9 cellular contexts compared by ENCODE assay signal in the genomic region with DNA sequence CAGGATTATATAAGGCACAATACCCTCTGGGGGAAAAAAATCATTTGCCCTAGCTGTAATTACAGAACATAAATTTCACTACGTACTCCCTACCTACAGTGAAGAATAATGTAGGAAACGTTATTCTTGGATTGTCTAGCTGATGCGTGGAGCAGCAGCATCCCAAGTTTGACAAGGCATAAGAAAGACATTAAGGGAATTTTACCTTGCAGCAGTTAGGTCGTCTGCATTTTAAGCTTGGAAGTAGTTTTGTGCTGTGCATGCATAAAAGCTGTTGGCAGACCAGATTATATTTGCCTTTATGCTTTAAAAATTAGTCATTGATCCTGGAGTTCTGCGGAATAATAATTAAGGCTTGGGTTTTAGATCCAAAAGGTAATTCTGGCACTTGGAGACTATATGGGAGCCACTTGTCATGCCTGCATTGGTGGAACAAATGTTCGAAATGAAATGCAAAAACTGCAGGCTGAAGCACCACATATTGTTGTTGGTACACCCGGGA. TPM values are rescaled to one million over a fixed set of nuclear protein-coding genes. Genes with fewer than 3 reads are reported as not detected.
A peak's percentile ranks its signal among the peaks of the same experiment; 100 is the strongest.
DNase-seq lines count a peak whose midpoint lies in the region; ATAC-seq lines count a peak whose summit lies in the region.
"Had no signal": no experiment of that assay in that cellular context is flagged by ENCODE, and none has a peak within 500 bp of the region (broad histone marks: within the 10 kb centered on the region; RNA-seq: fewer than 3 reads in every experiment).

No MANE protein-coding gene starts in this region.

- CTCF ChIA-PET in activated CD8-positive, alpha-beta T cell treated with anti-CD3 and anti-CD28 coated beads, Interleukin-2, amount 10 ng/mL, durations not matched to agents 7 days and 5 days (lab: Charles Lee), result interaction anchor here (0.8 to 2.1 kb wide), 6 partner anchors 13 to 171 kb away, joined by 3 to 9 read pairs (median 4); no protein-coding TSS in a partner anchor

- H3K9me3 ChIP-seq in iPS-15b (ENCODE audit: control insufficient read depth, insufficient read depth, low read length), result no peaks in the 10 kb centered on the region

- no peaks in the 10 kb centered on the region for H3K4me1 ChIP-seq in iPS-15b (ENCODE audit: control insufficient read depth, insufficient read depth, low read length)

- H3K9ac ChIP-seq in iPS-15b (ENCODE audit: low read depth, low read length), result peak overlapping the region; percentile 99

- peak; percentile 20 for DNase-seq in DMS53 (lab: John Stamatoyannopoulos, UW)
- DNase-seq in DMS53 treated with DMSO at 0.1 percent for 48 hours (lab: John Stamatoyannopoulos, UW; ENCODE audit: unreplicated experiment), result no peak
- DNase-seq in activated CD8-positive, alpha-beta T cell treated with anti-CD3 and anti-CD28 coated beads, Interleukin-2, amount 10 ng/mL, durations not matched to agents 7 days and 5 days, result no peak
- DNase-seq in stimulated activated naive CD8-positive, alpha-beta T cell treated with anti-CD3 and anti-CD28 coated beads, Interleukin-15, amount 100 ng/mL, for 72 hours, result no peak
- DNase-seq in NCI-H345 treated with DMSO at 0.1 percent for 48 hours (lab: John Stamatoyannopoulos, UW; ENCODE audit: unreplicated experiment), result no peak
- DNase-seq in hypothalamus (lab: John Stamatoyannopoulos, UW), result no peak
- DNase-seq: ACHN had no signal

- peak overlapping the region; percentile 91 for H3K4me3 Mint-ChIP-seq in activated CD8-positive, alpha-beta T cell treated with anti-CD3 and anti-CD28 coated beads, Interleukin-2, amount 10 ng/mL, durations not matched to agents 7 days and 5 days
- peak overlapping the region; percentile 97 to 100 for H3K4me3 Mint-ChIP-seq in stimulated activated naive CD8-positive, alpha-beta T cell treated with anti-CD3 and anti-CD28 coated beads, Interleukin-15, amount 100 ng/mL, for 72 hours

- no peaks in the 10 kb centered on the region for H3K9me3 Mint-ChIP-seq in activated CD8-positive, alpha-beta T cell treated with anti-CD3 and anti-CD28 coated beads, Interleukin-2, amount 10 ng/mL, durations not matched to agents 7 days and 5 days (ENCODE audit: insufficient read depth)
- no peaks in the 10 kb centered on the region for H3K9me3 Mint-ChIP-seq in stimulated activated naive CD8-positive, alpha-beta T cell treated with anti-CD3 and anti-CD28 coated beads, Interleukin-15, amount 100 ng/mL, for 72 hours

- POLR2A ChIA-PET in activated CD8-positive, alpha-beta T cell treated with anti-CD3 and anti-CD28 coated beads, Interleukin-2, amount 10 ng/mL, durations not matched to agents 7 days and 5 days (lab: Charles Lee), result interaction anchor here (0.6 to 5.2 kb wide), 7 partner anchors 13 to 849 kb away, joined by 3 to 123 read pairs (median 31); a partner anchor contains a TSS

- peaks cover 49% of the 10 kb centered on the region for H3K4me1 Mint-ChIP-seq in activated CD8-positive, alpha-beta T cell treated with anti-CD3 and anti-CD28 coated beads, Interleukin-2, amount 10 ng/mL, durations not matched to agents 7 days and 5 days (ENCODE audit: low read depth)
- H3K4me1 Mint-ChIP-seq in stimulated activated naive CD8-positive, alpha-beta T cell treated with anti-CD3 and anti-CD28 coated beads, Interleukin-15, amount 100 ng/mL, for 72 hours, result peaks cover 65% of the 10 kb centered on the region

- no peak for ATAC-seq in activated CD8-positive, alpha-beta T cell treated with anti-CD3 and anti-CD28 coated beads, Interleukin-2, amount 10 ng/mL, durations not matched to agents 7 days and 5 days
- ATAC-seq in stimulated activated naive CD8-positive, alpha-beta T cell treated with anti-CD3 and anti-CD28 coated beads, Interleukin-15, amount 100 ng/mL, for 72 hours, result no peak
- no peak for ATAC-seq in GM21447 (IDR thresholded peaks at IDR 0.05; ENCODE audit: unreplicated experiment)

- H3K27me3 Mint-ChIP-seq in activated CD8-positive, alpha-beta T cell treated with anti-CD3 and anti-CD28 coated beads, Interleukin-2, amount 10 ng/mL, durations not matched to agents 7 days and 5 days (ENCODE audit: low read depth), result no peaks in the 10 kb centered on the region
- H3K27me3 Mint-ChIP-seq in stimulated activated naive CD8-positive, alpha-beta T cell treated with anti-CD3 and anti-CD28 coated beads, Interleukin-15, amount 100 ng/mL, for 72 hours, result no peaks in the 10 kb centered on the region

- H3K36me3 Mint-ChIP-seq in activated CD8-positive, alpha-beta T cell treated with anti-CD3 and anti-CD28 coated beads, Interleukin-2, amount 10 ng/mL, durations not matched to agents 7 days and 5 days (ENCODE audit: low read depth), result peaks cover 73% of the 10 kb centered on the region

- H3K4me3 ChIP-seq in iPS-15b (ENCODE audit: low read depth, low read length), result peak overlapping the region; percentile 100

- no peaks in the 10 kb centered on the region for H3K27me3 ChIP-seq in iPS-15b (ENCODE audit: control insufficient read depth, insufficient read depth, low read length)

- H3K27ac Mint-ChIP-seq in activated CD8-positive, alpha-beta T cell treated with anti-CD3 and anti-CD28 coated beads, Interleukin-2, amount 10 ng/mL, durations not matched to agents 7 days and 5 days, result peak overlapping the region; percentile 97
- H3K27ac Mint-ChIP-seq in stimulated activated naive CD8-positive, alpha-beta T cell treated with anti-CD3 and anti-CD28 coated beads, Interleukin-15, amount 100 ng/mL, for 72 hours, result peak overlapping the region; percentile 100

- H3K36me3 ChIP-seq in iPS-15b (ENCODE audit: control insufficient read depth, insufficient read depth, low read length), result peaks cover 60% of the 10 kb centered on the region

RNA-seq across cellular contexts. Expression of a gene that starts 2.2 kb away (rescaled TPM):
- total RNA-seq in activated CD8-positive, alpha-beta T cell treated with anti-CD3 and anti-CD28 coated beads, Interleukin-2, amount 10 ng/mL, durations not matched to agents 7 days and 5 days, result 100 to 1,000 TPM; 365 to 383 TPM

RNA-seq across cellular contexts. Expression of a gene that starts 20.7 kb away (rescaled TPM):
- total RNA-seq in activated CD8-positive, alpha-beta T cell treated with anti-CD3 and anti-CD28 coated beads, Interleukin-2, amount 10 ng/mL, durations not matched to agents 7 days and 5 days, result 100 to 1,000 TPM in 1 of 2 experiments, 10 to 100 TPM in 1; 98.9 to 106 TPM

RNA-seq across cellular contexts. Expression of a gene that starts 56.9 kb away (rescaled TPM):
- not detected for total RNA-seq in activated CD8-positive, alpha-beta T cell treated with anti-CD3 and anti-CD28 coated beads, Interleukin-2, amount 10 ng/mL, durations not matched to agents 7 days and 5 days
